ENCODE assay signal across 15 cellular contexts in genomic region chr6:130396722-130397121, GRCh38. TPM values are rescaled to one million over a fixed set of nuclear protein-coding genes. Genes with fewer than 3 reads are reported as not detected.
DNase-seq lines count a peak whose midpoint lies in the region; ATAC-seq and TF ChIP-seq lines count a peak whose summit lies in the region.
"Had no signal": no experiment of that assay in that cellular context is flagged by ENCODE, and none has a peak within 500 bp of the region (broad histone marks: within the 10 kb centered on the region; RNA-seq: fewer than 3 reads in every experiment).

No MANE protein-coding gene starts in this region.

- H3K4me3 ChIP-seq in DND-41 (ENCODE audit: low read depth in 1 of 2, low read length in 2 of 2) = peak overlapping the region; percentile 21 to 49; a peak in 2 of 4 replicates
- peak overlapping the region; percentile 2 for H3K4me3 ChIP-seq in mononuclear cell (ENCODE audit: low read length)
- H3K4me3 ChIP-seq: colonic mucosa had no signal

- peak overlapping the region; percentile 34 for H3K4me3 Mint-ChIP-seq in activated naive CD8-positive, alpha-beta T cell treated with anti-CD3 and anti-CD28 coated beads, Interleukin-2, amount 50 U/mL, for 24 hours

- no peaks in the 10 kb centered on the region for H3K9me3 ChIP-seq in DND-41 (ENCODE audit: insufficient read depth, low read length, severe bottlenecking)
- H3K9me3 ChIP-seq in mononuclear cell (ENCODE audit: low read depth, low read length) = no peaks in the 10 kb centered on the region
- H3K9me3 ChIP-seq: colonic mucosa had no signal

- H3K27ac ChIP-seq in DND-41 (ENCODE audit: low read length) = peak overlapping the region; percentile 65
- H3K27ac ChIP-seq: colonic mucosa had no signal

- peak; percentile 93 for ATAC-seq in DND-41 (ENCODE audit: insufficient read depth, low read depth)
- peak; percentile 44 for ATAC-seq in HG02798 (IDR thresholded peaks at IDR 0.05; ENCODE audit: poor library complexity, unreplicated experiment)
- no peak for ATAC-seq in activated naive CD8-positive, alpha-beta T cell treated with anti-CD3 and anti-CD28 coated beads, Interleukin-2, amount 50 U/mL, for 24 hours
- no peak for ATAC-seq in HG03097 (IDR thresholded peaks at IDR 0.05; ENCODE audit: low FRiP score, unreplicated experiment)
- no peak for ATAC-seq in GM21825 (IDR thresholded peaks at IDR 0.05; ENCODE audit: unreplicated experiment)
- no peak for ATAC-seq in GM18519 (IDR thresholded peaks at IDR 0.05; ENCODE audit: low FRiP score, unreplicated experiment)
- ATAC-seq: HepG2, right cardiac atrium had no signal

- H3K27me3 Mint-ChIP-seq in activated naive CD8-positive, alpha-beta T cell treated with anti-CD3 and anti-CD28 coated beads, Interleukin-2, amount 50 U/mL, for 24 hours = no peaks in the 10 kb centered on the region

- peaks cover 11% of the 10 kb centered on the region for H3K4me1 ChIP-seq in DND-41 (ENCODE audit: insufficient read depth, low read length)
- H3K4me1 ChIP-seq in mononuclear cell (ENCODE audit: insufficient read depth, low read length) = no peaks in the 10 kb centered on the region
- H3K4me1 ChIP-seq: colonic mucosa had no signal

- peak overlapping the region; percentile 77 for H2AFZ ChIP-seq in DND-41 (ENCODE audit: low read depth, low read length)

- peaks cover 9% of the 10 kb centered on the region for H3K9me3 Mint-ChIP-seq in activated naive CD8-positive, alpha-beta T cell treated with anti-CD3 and anti-CD28 coated beads, Interleukin-2, amount 50 U/mL, for 24 hours

- peaks cover 8% of the 10 kb centered on the region for H3K4me1 Mint-ChIP-seq in activated naive CD8-positive, alpha-beta T cell treated with anti-CD3 and anti-CD28 coated beads, Interleukin-2, amount 50 U/mL, for 24 hours

- H3K4me2 ChIP-seq in DND-41 (ENCODE audit: insufficient read depth, low read length) = peak overlapping the region; percentile 70

- H3K27me3 ChIP-seq in DND-41 (ENCODE audit: insufficient read depth, low read length, poor library complexity) (no peaks in the 10 kb centered on the region), mononuclear cell (ENCODE audit: insufficient read depth, low read length) (no peaks in the 10 kb centered on the region)
- H3K27me3 ChIP-seq: colonic mucosa had no signal

- H3K36me3 Mint-ChIP-seq in activated naive CD8-positive, alpha-beta T cell treated with anti-CD3 and anti-CD28 coated beads, Interleukin-2, amount 50 U/mL, for 24 hours (ENCODE audit: low read depth) = peaks cover 2% of the 10 kb centered on the region

- H4K20me1 ChIP-seq in DND-41 (ENCODE audit: insufficient read depth, low read length) = no peaks in the 10 kb centered on the region

- H3K36me3 ChIP-seq in DND-41 (ENCODE audit: insufficient read depth, low read length) = no peaks in the 10 kb centered on the region
- H3K36me3 ChIP-seq: colonic mucosa had no signal

- peak overlapping the region; percentile 38 for H3K9ac ChIP-seq in DND-41 (ENCODE audit: low read depth, low read length)

- DNase-seq in DND-41 = peak; percentile 30
- DNase-seq in activated naive CD8-positive, alpha-beta T cell treated with anti-CD3 and anti-CD28 coated beads, Interleukin-2, amount 50 U/mL, for 24 hours = no peak
- DNase-seq: activated effector memory CD4-positive, alpha-beta T cell treated with Interleukin-2 at 50 U/mL for 16 hours; colonic mucosa; DMS153; mesendoderm; NCI-H187 treated with DMSO at 0.1 percent for 48 hours; right cardiac atrium; trophoblast cell had no signal

- no peaks in the 10 kb centered on the region for H3K79me2 ChIP-seq in DND-41 (ENCODE audit: insufficient read depth, low read length)

- TF ChIP-seq CTCF in DND-41 (IDR thresholded peaks at IDR 0.05; ENCODE audit: borderline replicate concordance, extremely low read depth, low read length, poor library complexity, severe bottlenecking) = no peak

- H3K27ac Mint-ChIP-seq in activated naive CD8-positive, alpha-beta T cell treated with anti-CD3 and anti-CD28 coated beads, Interleukin-2, amount 50 U/mL, for 24 hours = no peak overlapping the region

RNA-seq across cellular contexts. Expression of gene TMEM200A, which starts 30.9 kb away (rescaled TPM):
- 0.63 TPM for total RNA-seq in mononuclear cell
- total RNA-seq: HepG2 had no signal

Comparison
In these comparisons a context has a peak if more than half of its experiments do, and no peak if none do; other contexts are left out.
1. ATAC-seq: peak in DND-41 (single experiment) and HG02798 (single experiment); none in activated naive CD8-positive, alpha-beta T cell treated with anti-CD3 and anti-CD28 coated beads, Interleukin-2, amount 50 U/mL, for 24 hours (single experiment), HG03097 (single experiment), GM21825 (single experiment) and GM18519 (single experiment).